In the genomic region with DNA sequence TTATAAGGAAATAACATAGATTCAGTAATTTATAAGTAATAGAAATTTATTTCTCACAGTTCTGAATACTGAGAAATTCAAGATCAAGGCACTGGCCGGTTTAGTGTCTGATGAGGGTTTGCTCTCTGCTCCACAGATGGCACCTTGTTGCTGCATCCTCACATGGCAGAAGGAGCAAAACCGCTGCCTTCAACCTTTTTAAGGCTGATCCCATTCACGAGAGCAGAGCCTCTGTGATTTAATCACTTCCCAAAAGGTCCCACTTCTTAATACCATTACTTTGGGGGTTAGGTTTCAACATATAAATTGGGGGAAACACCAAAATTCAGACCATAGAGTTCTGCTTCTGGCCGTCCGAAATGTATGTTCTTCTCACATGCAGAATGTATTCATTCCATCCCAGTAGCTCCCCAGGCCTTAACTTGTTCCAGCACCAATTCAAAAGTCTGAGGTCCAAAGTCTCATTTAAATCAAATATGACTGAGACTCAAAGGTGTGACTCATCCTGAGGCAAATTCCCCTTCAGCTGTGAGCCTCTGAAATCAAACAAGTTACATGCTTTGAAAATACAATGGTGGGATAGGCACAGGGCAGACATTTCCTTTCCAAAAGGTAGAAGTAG, we compare ENCODE assay signal across 2 cellular contexts.
TF ChIP-seq lines count a peak whose summit lies in the region.

No MANE protein-coding gene starts in this region.

TF ChIP-seq in A549, 52 proteins besides CTCF, POLR2A, EP300 and RAD21:
- no peak; the same call in 1 of the 2 replicates for TF ChIP-seq GATA3 (IDR thresholded peaks at IDR 0.05; ENCODE audit: borderline replicate concordance)
- TF ChIP-seq ZC3H11A (IDR thresholded peaks at IDR 0.05) = no peak
- peak in 1 of 2 experiments; percentile 15; a peak in 1 of 4 replicates for TF ChIP-seq CEBPB (IDR thresholded peaks at IDR 0.05)
- peak in 1 of 2 experiments; percentile 41; a peak in 1 of 5 replicates for TF ChIP-seq JUN (IDR thresholded peaks at IDR 0.05)
- peak; percentile 57 for TF ChIP-seq JUNB (IDR thresholded peaks at IDR 0.05)
- no peak for TF ChIP-seq NPAS2 (CRISPR knock-in tag; IDR thresholded peaks at IDR 0.05; ENCODE audit: borderline replicate concordance)
- TF ChIP-seq, protein P1, sequence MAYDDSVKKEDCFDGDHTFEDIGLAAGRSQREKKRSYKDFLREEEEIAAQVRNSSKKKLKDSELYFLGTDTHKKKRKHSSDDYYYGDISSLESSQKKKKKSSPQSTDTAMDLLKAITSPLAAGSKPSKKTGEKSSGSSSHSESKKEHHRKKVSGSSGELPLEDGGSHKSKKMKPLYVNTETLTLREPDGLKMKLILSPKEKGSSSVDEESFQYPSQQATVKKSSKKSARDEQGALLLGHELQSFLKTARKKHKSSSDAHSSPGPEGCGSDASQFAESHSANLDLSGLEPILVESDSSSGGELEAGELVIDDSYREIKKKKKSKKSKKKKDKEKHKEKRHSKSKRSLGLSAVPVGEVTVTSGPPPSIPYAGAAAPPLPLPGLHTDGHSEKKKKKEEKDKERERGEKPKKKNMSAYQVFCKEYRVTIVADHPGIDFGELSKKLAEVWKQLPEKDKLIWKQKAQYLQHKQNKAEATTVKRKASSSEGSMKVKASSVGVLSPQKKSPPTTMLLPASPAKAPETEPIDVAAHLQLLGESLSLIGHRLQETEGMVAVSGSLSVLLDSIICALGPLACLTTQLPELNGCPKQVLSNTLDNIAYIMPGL (CRISPR knock-in tag; IDR thresholded peaks at IDR 0.05; ENCODE audit: borderline replicate concordance) = no peak
- peak; percentile 32; the same call in 2 of the 3 replicates for TF ChIP-seq SMC3 (IDR thresholded peaks at IDR 0.05)
- TF ChIP-seq, protein P2, sequence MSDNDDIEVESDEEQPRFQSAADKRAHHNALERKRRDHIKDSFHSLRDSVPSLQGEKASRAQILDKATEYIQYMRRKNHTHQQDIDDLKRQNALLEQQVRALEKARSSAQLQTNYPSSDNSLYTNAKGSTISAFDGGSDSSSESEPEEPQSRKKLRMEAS (IDR thresholded peaks at IDR 0.05) = peak; percentile 70
- TF ChIP-seq FOSL2 (IDR thresholded peaks at IDR 0.05) = peak; percentile 67
- TF ChIP-seq FOSL2 (CRISPR knock-in tag; IDR thresholded peaks at IDR 0.05) = peak; percentile 95

TF ChIP-seq in liver, 16 proteins besides CTCF, POLR2A, EP300 and RAD21:
- TF ChIP-seq, protein P3, sequence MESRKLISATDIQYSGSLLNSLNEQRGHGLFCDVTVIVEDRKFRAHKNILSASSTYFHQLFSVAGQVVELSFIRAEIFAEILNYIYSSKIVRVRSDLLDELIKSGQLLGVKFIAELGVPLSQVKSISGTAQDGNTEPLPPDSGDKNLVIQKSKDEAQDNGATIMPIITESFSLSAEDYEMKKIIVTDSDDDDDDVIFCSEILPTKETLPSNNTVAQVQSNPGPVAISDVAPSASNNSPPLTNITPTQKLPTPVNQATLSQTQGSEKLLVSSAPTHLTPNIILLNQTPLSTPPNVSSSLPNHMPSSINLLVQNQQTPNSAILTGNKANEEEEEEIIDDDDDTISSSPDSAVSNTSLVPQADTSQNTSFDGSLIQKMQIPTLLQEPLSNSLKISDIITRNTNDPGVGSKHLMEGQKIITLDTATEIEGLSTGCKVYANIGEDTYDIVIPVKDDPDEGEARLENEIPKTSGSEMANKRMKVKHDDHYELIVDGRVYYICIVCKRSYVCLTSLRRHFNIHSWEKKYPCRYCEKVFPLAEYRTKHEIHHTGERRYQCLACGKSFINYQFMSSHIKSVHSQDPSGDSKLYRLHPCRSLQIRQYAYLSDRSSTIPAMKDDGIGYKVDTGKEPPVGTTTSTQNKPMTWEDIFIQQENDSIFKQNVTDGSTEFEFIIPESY (IDR thresholded peaks at IDR 0.05) = peak; percentile 62
- TF ChIP-seq, protein P2 (IDR thresholded peaks at IDR 0.05) = peak; percentile 45
- peak; percentile 81 for TF ChIP-seq YY1 (IDR thresholded peaks at IDR 0.05)
- TF ChIP-seq, protein P4, sequence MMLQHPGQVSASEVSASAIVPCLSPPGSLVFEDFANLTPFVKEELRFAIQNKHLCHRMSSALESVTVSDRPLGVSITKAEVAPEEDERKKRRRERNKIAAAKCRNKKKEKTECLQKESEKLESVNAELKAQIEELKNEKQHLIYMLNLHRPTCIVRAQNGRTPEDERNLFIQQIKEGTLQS (IDR thresholded peaks at IDR 0.05) = peak; percentile 94
- peak; percentile 99 for TF ChIP-seq JUND (IDR thresholded peaks at IDR 0.05)
- peak; percentile 45 to 69 for TF ChIP-seq RXRA (IDR thresholded peaks at IDR 0.05)
- TF ChIP-seq NR2F2 (IDR thresholded peaks at IDR 0.05) = no peak
- peak; percentile 97 for TF ChIP-seq HNF4A (conservative IDR thresholded peaks at IDR 0.05)
- TF ChIP-seq, protein P5, sequence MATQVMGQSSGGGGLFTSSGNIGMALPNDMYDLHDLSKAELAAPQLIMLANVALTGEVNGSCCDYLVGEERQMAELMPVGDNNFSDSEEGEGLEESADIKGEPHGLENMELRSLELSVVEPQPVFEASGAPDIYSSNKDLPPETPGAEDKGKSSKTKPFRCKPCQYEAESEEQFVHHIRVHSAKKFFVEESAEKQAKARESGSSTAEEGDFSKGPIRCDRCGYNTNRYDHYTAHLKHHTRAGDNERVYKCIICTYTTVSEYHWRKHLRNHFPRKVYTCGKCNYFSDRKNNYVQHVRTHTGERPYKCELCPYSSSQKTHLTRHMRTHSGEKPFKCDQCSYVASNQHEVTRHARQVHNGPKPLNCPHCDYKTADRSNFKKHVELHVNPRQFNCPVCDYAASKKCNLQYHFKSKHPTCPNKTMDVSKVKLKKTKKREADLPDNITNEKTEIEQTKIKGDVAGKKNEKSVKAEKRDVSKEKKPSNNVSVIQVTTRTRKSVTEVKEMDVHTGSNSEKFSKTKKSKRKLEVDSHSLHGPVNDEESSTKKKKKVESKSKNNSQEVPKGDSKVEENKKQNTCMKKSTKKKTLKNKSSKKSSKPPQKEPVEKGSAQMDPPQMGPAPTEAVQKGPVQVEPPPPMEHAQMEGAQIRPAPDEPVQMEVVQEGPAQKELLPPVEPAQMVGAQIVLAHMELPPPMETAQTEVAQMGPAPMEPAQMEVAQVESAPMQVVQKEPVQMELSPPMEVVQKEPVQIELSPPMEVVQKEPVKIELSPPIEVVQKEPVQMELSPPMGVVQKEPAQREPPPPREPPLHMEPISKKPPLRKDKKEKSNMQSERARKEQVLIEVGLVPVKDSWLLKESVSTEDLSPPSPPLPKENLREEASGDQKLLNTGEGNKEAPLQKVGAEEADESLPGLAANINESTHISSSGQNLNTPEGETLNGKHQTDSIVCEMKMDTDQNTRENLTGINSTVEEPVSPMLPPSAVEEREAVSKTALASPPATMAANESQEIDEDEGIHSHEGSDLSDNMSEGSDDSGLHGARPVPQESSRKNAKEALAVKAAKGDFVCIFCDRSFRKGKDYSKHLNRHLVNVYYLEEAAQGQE (IDR thresholded peaks at IDR 0.05) = peak; percentile 58
- TF ChIP-seq GABPA (IDR thresholded peaks at IDR 0.05 in 1 of 2, conservative IDR thresholded peaks at IDR 0.05 in 1 of 2) = no peak
- TF ChIP-seq SP1 (IDR thresholded peaks at IDR 0.05) = peak; percentile 79
- no peak for TF ChIP-seq FOXA2 (IDR thresholded peaks at IDR 0.05)
- TF ChIP-seq EGR1 (IDR thresholded peaks at IDR 0.05; ENCODE audit: low read depth in 2 of 2) = no peak
- peak; percentile 90 for TF ChIP-seq HNF4G (IDR thresholded peaks at IDR 0.05)
- TF ChIP-seq FOXA1 (IDR thresholded peaks at IDR 0.05) = peak; percentile 48
- no peak for TF ChIP-seq TAF1 (conservative IDR thresholded peaks at IDR 0.05)
TF ChIP-seq in liver: peak in this region for 11.
